Comparison of ENCODE assay signal across 12 cellular contexts in genomic region chr7:24910551-24911212, GRCh38.
A peak's percentile ranks its signal among the peaks of the same experiment; 100 is the strongest.
DNase-seq lines count a peak whose midpoint lies in the region; ATAC-seq and TF ChIP-seq lines count a peak whose summit lies in the region.
"Had no signal": no experiment of that assay in that cellular context is flagged by ENCODE, and none has a peak within 500 bp of the region (broad histone marks: within the 10 kb centered on the region; RNA-seq: fewer than 3 reads in every experiment).

No MANE protein-coding gene starts in this region.

- no peak for ATAC-seq in activated T-helper 17 cell treated with anti-CD3 and anti-CD28 coated beads, Interleukin-2, amount 50 U/mL, for 72 hours (replicated peaks)
- ATAC-seq: pancreas had no signal

- H3K4me1 ChIP-seq in Karpas-422 (ENCODE audit: low read length) (peaks cover 97% of the 10 kb centered on the region), osteoblast (ENCODE audit: insufficient read depth, low read length) (peaks cover 37% of the 10 kb centered on the region)

- H3K9me3 ChIP-seq in Karpas-422 (ENCODE audit: low read length), result no peaks in the 10 kb centered on the region
- H3K9me3 ChIP-seq in osteoblast (ENCODE audit: low read depth, low read length), result no peaks in the 10 kb centered on the region
- H3K9me3 ChIP-seq: esophagus squamous epithelium, pancreas had no signal

- H3K27me3 ChIP-seq in Karpas-422 (ENCODE audit: low read length) (no peaks in the 10 kb centered on the region), osteoblast (ENCODE audit: insufficient read depth, low read length) (no peaks in the 10 kb centered on the region)
- H3K27me3 ChIP-seq: esophagus squamous epithelium, pancreas had no signal

- H3K27ac Mint-ChIP-seq in activated CD4-positive, alpha-beta T cell treated with anti-CD3 and anti-CD28 coated beads, Interleukin-2, amount 10 ng/mL, durations not matched to agents 7 days and 5 days, result peak overlapping the region; percentile 91
- H3K27ac Mint-ChIP-seq in activated T-helper 17 cell treated with anti-CD3 and anti-CD28 coated beads, Interleukin-2, amount 50 U/mL, for 72 hours, result peak overlapping the region; percentile 89

- H3K4me3 ChIP-seq in Karpas-422 (ENCODE audit: low read length) (no peak overlapping the region), osteoblast (ENCODE audit: insufficient read depth, low read length) (no peak overlapping the region)
- H3K4me3 ChIP-seq: esophagus squamous epithelium, pancreas had no signal

- CTCF ChIA-PET in activated CD4-positive, alpha-beta T cell treated with anti-CD3 and anti-CD28 coated beads, Interleukin-2, amount 10 ng/mL, durations not matched to agents 7 days and 5 days (lab: Charles Lee), result interaction anchor here (1.2 to 2.2 kb wide), 8 partner anchors 10 to 90 kb away, joined by 3 to 10 read pairs (median 4); no protein-coding TSS in a partner anchor

- peaks cover 10% of the 10 kb centered on the region for H4K20me1 ChIP-seq in Karpas-422 (ENCODE audit: insufficient read depth, low read depth, low read length)
- H4K20me1 ChIP-seq in osteoblast (ENCODE audit: insufficient read depth, low read length), result peaks cover 2% of the 10 kb centered on the region

- H3K27ac ChIP-seq in Karpas-422 (ENCODE audit: low read length), result peak overlapping the region; percentile 81
- H3K27ac ChIP-seq in osteoblast (ENCODE audit: low read depth, low read length), result peak overlapping the region; percentile 2
- H3K27ac ChIP-seq: esophagus squamous epithelium, pancreas had no signal

- peaks cover 37% of the 10 kb centered on the region for H3K36me3 Mint-ChIP-seq in activated CD4-positive, alpha-beta T cell treated with anti-CD3 and anti-CD28 coated beads, Interleukin-2, amount 10 ng/mL, durations not matched to agents 7 days and 5 days (ENCODE audit: low read depth)
- peaks cover 21% of the 10 kb centered on the region for H3K36me3 Mint-ChIP-seq in activated T-helper 17 cell treated with anti-CD3 and anti-CD28 coated beads, Interleukin-2, amount 50 U/mL, for 72 hours (ENCODE audit: low read depth)

- H3K79me2 ChIP-seq in Karpas-422 (ENCODE audit: low read length), result peaks cover 99% of the 10 kb centered on the region
- peaks cover 90% of the 10 kb centered on the region for H3K79me2 ChIP-seq in osteoblast (ENCODE audit: insufficient read depth, low read length)

- H3K36me3 ChIP-seq in Karpas-422 (ENCODE audit: insufficient read depth, low read length) (peaks cover 24% of the 10 kb centered on the region), osteoblast (ENCODE audit: insufficient read depth, low read length) (no peaks in the 10 kb centered on the region)
- H3K36me3 ChIP-seq: esophagus squamous epithelium, pancreas had no signal

- peak overlapping the region; percentile 68 for H3K4me3 Mint-ChIP-seq in activated CD4-positive, alpha-beta T cell treated with anti-CD3 and anti-CD28 coated beads, Interleukin-2, amount 10 ng/mL, durations not matched to agents 7 days and 5 days
- H3K4me3 Mint-ChIP-seq in activated T-helper 17 cell treated with anti-CD3 and anti-CD28 coated beads, Interleukin-2, amount 50 U/mL, for 72 hours, result peak overlapping the region; percentile 76

- no peak for DNase-seq in activated CD4-positive, alpha-beta T cell treated with anti-CD3 and anti-CD28 coated beads, Interleukin-2, amount 10 ng/mL, durations not matched to agents 7 days and 5 days
- no peak for DNase-seq in activated CD4-positive, alpha-beta T cell treated with anti-CD3 and anti-CD28 coated beads for 4 hours
- DNase-seq in Karpas-422 (no peak), osteoblast (ENCODE audit: insufficient read length, low spot score, missing footprints) (no peak), Ammon's horn (ENCODE audit: low spot score) (no peak), hypothalamus (lab: John Stamatoyannopoulos, UW) (no peak), NCI-H2029 (lab: John Stamatoyannopoulos, UW) (no peak)
- DNase-seq: esophagus squamous epithelium, NCI-H82, pancreas, SHP77 had no signal

- H3K4me1 Mint-ChIP-seq in activated CD4-positive, alpha-beta T cell treated with anti-CD3 and anti-CD28 coated beads, Interleukin-2, amount 10 ng/mL, durations not matched to agents 7 days and 5 days, result peaks cover 57% of the 10 kb centered on the region
- peaks cover 44% of the 10 kb centered on the region for H3K4me1 Mint-ChIP-seq in activated T-helper 17 cell treated with anti-CD3 and anti-CD28 coated beads, Interleukin-2, amount 50 U/mL, for 72 hours

- peaks cover 9% of the 10 kb centered on the region for H3K9me3 Mint-ChIP-seq in activated CD4-positive, alpha-beta T cell treated with anti-CD3 and anti-CD28 coated beads, Interleukin-2, amount 10 ng/mL, durations not matched to agents 7 days and 5 days
- no peaks in the 10 kb centered on the region for H3K9me3 Mint-ChIP-seq in activated T-helper 17 cell treated with anti-CD3 and anti-CD28 coated beads, Interleukin-2, amount 50 U/mL, for 72 hours

- H3K9me2 ChIP-seq in Karpas-422 (replicated peaks; ENCODE audit: insufficient read depth, low read length), result no peaks in the 10 kb centered on the region

- TF ChIP-seq CTCF in osteoblast (IDR thresholded peaks at IDR 0.05; ENCODE audit: extremely low read depth, low read depth, low read length), result no peak

- H3K9ac ChIP-seq in Karpas-422 (ENCODE audit: low read length), result peak overlapping the region; percentile 24; the same call in 1 of the 2 replicates

- no peaks in the 10 kb centered on the region for H3K27me3 Mint-ChIP-seq in activated CD4-positive, alpha-beta T cell treated with anti-CD3 and anti-CD28 coated beads, Interleukin-2, amount 10 ng/mL, durations not matched to agents 7 days and 5 days
- no peaks in the 10 kb centered on the region for H3K27me3 Mint-ChIP-seq in activated T-helper 17 cell treated with anti-CD3 and anti-CD28 coated beads, Interleukin-2, amount 50 U/mL, for 72 hours

- H3K4me2 ChIP-seq in Karpas-422 (ENCODE audit: low read depth, low read length, poor library complexity, severe bottlenecking), result peak overlapping the region; percentile 63
- no peak overlapping the region for H3K4me2 ChIP-seq in osteoblast (ENCODE audit: insufficient read depth, low read length)

- H2AFZ ChIP-seq in Karpas-422 (ENCODE audit: low read length) (no peak overlapping the region), osteoblast (ENCODE audit: low read length) (no peak overlapping the region)

- POLR2A ChIA-PET in activated CD4-positive, alpha-beta T cell treated with anti-CD3 and anti-CD28 coated beads, Interleukin-2, amount 10 ng/mL, durations not matched to agents 7 days and 5 days (lab: Charles Lee), result interaction anchor here (0.9 kb wide), 1 partner anchor 69 kb away, joined by 9 read pairs; the partner anchor contains the start of gene OSBPL3
